Comparison of ENCODE assay signal across 14 cellular contexts in genomic region chr14:97603201-97603600, GRCh38.
DNase-seq lines count a peak whose midpoint lies in the region; ATAC-seq and TF ChIP-seq lines count a peak whose summit lies in the region.
"Had no signal": no experiment of that assay in that cellular context is flagged by ENCODE, and none has a peak within 500 bp of the region (broad histone marks: within the 10 kb centered on the region; RNA-seq: fewer than 3 reads in every experiment).

No MANE protein-coding gene starts in this region.

- peaks cover 22% of the 10 kb centered on the region for H3K4me1 Mint-ChIP-seq in activated CD8-positive, alpha-beta T cell treated with anti-CD3 and anti-CD28 coated beads for 36 hours (ENCODE audit: low read depth)
- H3K4me1 Mint-ChIP-seq: IgD-negative memory B cell had no signal

- H3K27ac ChIP-seq in effector memory CD4-positive, alpha-beta T cell (ENCODE audit: insufficient read depth, low read length, poor library complexity, severe bottlenecking): peak overlapping the region; percentile 80
- H3K27ac ChIP-seq: body of pancreas, parathyroid adenoma had no signal

- peaks cover 2% of the 10 kb centered on the region for H3K36me3 Mint-ChIP-seq in activated CD8-positive, alpha-beta T cell treated with anti-CD3 and anti-CD28 coated beads for 36 hours (ENCODE audit: low read depth)
- H3K36me3 Mint-ChIP-seq: IgD-negative memory B cell had no signal

- H3K27ac Mint-ChIP-seq in activated CD8-positive, alpha-beta T cell treated with anti-CD3 and anti-CD28 coated beads for 36 hours: no peak overlapping the region
- H3K27ac Mint-ChIP-seq: IgD-negative memory B cell had no signal

- POLR2A ChIA-PET in activated CD8-positive, alpha-beta T cell treated with anti-CD3 and anti-CD28 coated beads for 36 hours (lab: Charles Lee): interaction anchor here (1.4 to 2.6 kb wide), 3 partner anchors 16 to 374 kb away, joined by 3 to 8 read pairs (median 4); no protein-coding TSS in a partner anchor

- H3K9me3 Mint-ChIP-seq in activated CD8-positive, alpha-beta T cell treated with anti-CD3 and anti-CD28 coated beads for 36 hours: peaks cover 12% of the 10 kb centered on the region

- H3K9me3 ChIP-seq in effector memory CD4-positive, alpha-beta T cell (ENCODE audit: control insufficient read depth, low read length): no peaks in the 10 kb centered on the region
- H3K9me3 ChIP-seq: body of pancreas had no signal

- no peak for TF ChIP-seq CTCF in activated CD8-positive, alpha-beta T cell treated with anti-CD3 and anti-CD28 coated beads for 36 hours (IDR thresholded peaks at IDR 0.05)

- CTCF ChIA-PET in activated CD8-positive, alpha-beta T cell treated with anti-CD3 and anti-CD28 coated beads for 36 hours (lab: Charles Lee): interaction anchor here (1.3 kb wide), 1 partner anchor 9 kb away, joined by 4 read pairs; no protein-coding TSS in a partner anchor

- intact Hi-C loops in activated CD8-positive, alpha-beta T cell treated with anti-CD3 and anti-CD28 coated beads for 36 hours (cut with micrococcal nuclease): loop anchor here (2.0 kb wide), 1 partner anchor 16 kb away; no protein-coding TSS in a partner anchor

- no peak overlapping the region for H3K4me3 ChIP-seq in effector memory CD4-positive, alpha-beta T cell (ENCODE audit: insufficient read depth, low read depth, low read length, poor library complexity, severe bottlenecking)
- H3K4me3 ChIP-seq: body of pancreas, skin epidermis had no signal

- no peaks in the 10 kb centered on the region for H3K36me3 ChIP-seq in effector memory CD4-positive, alpha-beta T cell (ENCODE audit: control insufficient read depth, insufficient read depth, low read length)

- H3K27me3 Mint-ChIP-seq in activated CD8-positive, alpha-beta T cell treated with anti-CD3 and anti-CD28 coated beads for 36 hours: no peaks in the 10 kb centered on the region
- H3K27me3 Mint-ChIP-seq: IgD-negative memory B cell had no signal

- peaks cover 42% of the 10 kb centered on the region for H3K4me1 ChIP-seq in effector memory CD4-positive, alpha-beta T cell (ENCODE audit: control insufficient read depth, insufficient read depth, low read length, poor library complexity, severe bottlenecking)
- H3K4me1 ChIP-seq: body of pancreas had no signal

- no peak overlapping the region for H3K4me3 Mint-ChIP-seq in activated CD8-positive, alpha-beta T cell treated with anti-CD3 and anti-CD28 coated beads for 36 hours
- H3K4me3 Mint-ChIP-seq: IgD-negative memory B cell had no signal

- no peaks in the 10 kb centered on the region for H3K27me3 ChIP-seq in effector memory CD4-positive, alpha-beta T cell (replicated peaks; ENCODE audit: control insufficient read depth, insufficient read depth, low read length, poor library complexity, severe bottlenecking)
- H3K27me3 ChIP-seq: body of pancreas had no signal

- ATAC-seq in activated CD8-positive, alpha-beta T cell treated with anti-CD3 and anti-CD28 coated beads for 36 hours: peak; percentile 81
- no peak for ATAC-seq in HG02981 (IDR thresholded peaks at IDR 0.05; ENCODE audit: unreplicated experiment)
- ATAC-seq: body of pancreas had no signal

- peak; percentile 17 to 32 for DNase-seq in stimulated activated CD4-positive, alpha-beta T cell treated with anti-CD3 and anti-CD28 coated beads, Interleukin-2, amount 100 ng/mL, for 24 hours
- DNase-seq in stimulated activated CD4-positive, alpha-beta T cell treated with anti-CD3 and anti-CD28 coated beads, Interleukin-12 subunit alpha, Interleukin-12 subunit beta, amount 100 ng/mL, for 4 hours: no peak
- peak; percentile 58 for DNase-seq in activated CD8-positive, alpha-beta T cell treated with anti-CD3 and anti-CD28 coated beads for 36 hours
- DNase-seq in effector memory CD4-positive, alpha-beta T cell: peak; percentile 8 to 47 (median 27)
- DNase-seq in NCI-H510A treated with DMSO at 0.1 percent for 48 hours (lab: John Stamatoyannopoulos, UW): no peak
- no peak for DNase-seq in COLO668 (lab: John Stamatoyannopoulos, UW; ENCODE audit: unreplicated experiment)
- DNase-seq in KG1 (lab: John Stamatoyannopoulos, UW): no peak
- DNase-seq: hippocampal formation, NCI-H1092 treated with DMSO at 0.1 percent for 48 hours had no signal

Comparison
In these comparisons a context has a peak if more than half of its experiments do, and no peak if none do; other contexts are left out.
1. DNase-seq: peak in stimulated activated CD4-positive, alpha-beta T cell treated with anti-CD3 and anti-CD28 coated beads, Interleukin-2, amount 100 ng/mL, for 24 hours (2 of 2), activated CD8-positive, alpha-beta T cell treated with anti-CD3 and anti-CD28 coated beads for 36 hours (single experiment) and effector memory CD4-positive, alpha-beta T cell (3 of 3); none in stimulated activated CD4-positive, alpha-beta T cell treated with anti-CD3 and anti-CD28 coated beads, Interleukin-12 subunit alpha, Interleukin-12 subunit beta, amount 100 ng/mL, for 4 hours (single experiment), NCI-H510A treated with DMSO at 0.1 percent for 48 hours (single experiment), COLO668 (single experiment) and KG1 (single experiment).